ENCODE assay signal across 8 cellular contexts in the genomic region with DNA sequence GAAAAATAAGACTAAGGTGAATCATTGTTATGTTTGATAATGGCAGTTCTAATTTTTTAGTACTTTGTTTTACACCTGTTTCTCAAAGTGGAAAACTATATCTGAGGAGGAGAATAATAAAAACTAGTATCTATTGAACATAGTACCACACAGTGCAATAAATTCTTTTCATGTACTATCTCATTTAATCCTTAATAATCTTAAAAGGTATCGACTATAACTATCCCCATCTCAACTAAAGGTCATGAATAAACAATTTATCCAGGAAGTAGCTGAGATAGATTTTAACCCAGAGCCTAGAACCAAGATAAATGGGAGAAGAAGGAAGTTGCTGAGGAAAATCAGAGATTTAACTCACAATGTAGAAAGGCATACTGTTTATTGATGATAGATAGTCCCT. TPM values are rescaled to one million over a fixed set of nuclear protein-coding genes. Genes with fewer than 3 reads are reported as not detected.
DNase-seq lines count a peak whose midpoint lies in the region; TF ChIP-seq lines count a peak whose summit lies in the region.

No MANE protein-coding gene starts in this region.

- H3K27me3 ChIP-seq in BJ (ENCODE audit: control insufficient read depth, insufficient read depth, low read length) (no peaks in the 10 kb centered on the region), KMS-11 (ENCODE audit: insufficient read depth, low read depth) (no peaks in the 10 kb centered on the region), neural cell (ENCODE audit: insufficient read depth, low read depth, low read length) (no peaks in the 10 kb centered on the region)

- peaks cover 58% of the 10 kb centered on the region for H3K4me1 ChIP-seq in KMS-11 (ENCODE audit: low read depth, poor library complexity, severe bottlenecking)

- POLR2A ChIA-PET in BJ (lab: Charles Lee): no interaction called here

- no peak for TF ChIP-seq RAD21 in neural cell (conservative IDR thresholded peaks at IDR 0.05)

- no peaks in the 10 kb centered on the region for H3K36me3 ChIP-seq in BJ (ENCODE audit: control insufficient read depth, insufficient read depth, low read length)
- no peaks in the 10 kb centered on the region for H3K36me3 ChIP-seq in KMS-11 (ENCODE audit: insufficient read depth)
- H3K36me3 ChIP-seq in neural cell (ENCODE audit: insufficient read depth, low read length): no peaks in the 10 kb centered on the region

- H3K27ac ChIP-seq in KMS-11: no peak overlapping the region
- no peak overlapping the region for H3K27ac ChIP-seq in coronary artery
- no peak overlapping the region for H3K27ac ChIP-seq in neural cell (ENCODE audit: low read length)

- in situ Hi-C loops in GM13976 (cut with MboI; ENCODE audit: low sequenced_read_pairs, unreplicated experiment): no loop called here

- H2AFZ ChIP-seq in KMS-11 (ENCODE audit: low read depth) (no peak overlapping the region), neural cell (ENCODE audit: low read depth, low read length) (no peak overlapping the region)

- TF ChIP-seq CTCF in BJ (IDR thresholded peaks at IDR 0.05; ENCODE audit: insufficient read depth, low read depth, low read length): no peak
- TF ChIP-seq CTCF in KMS-11 (conservative IDR thresholded peaks at IDR 0.05; ENCODE audit: low read depth, low read length): no peak
- no peak for TF ChIP-seq CTCF in coronary artery (IDR thresholded peaks at IDR 0.05)
- TF ChIP-seq CTCF in neural cell (IDR thresholded peaks at IDR 0.05; ENCODE audit: poor library complexity, severe bottlenecking): no peak
- TF ChIP-seq CTCF in GM13976 (IDR thresholded peaks at IDR 0.05; ENCODE audit: borderline replicate concordance, control extremely low read depth, extremely low read depth, insufficient read depth, missing control alignments): no peak

- CTCF ChIA-PET in BJ (lab: Yijun Ruan, JAX): no interaction called here

- H4K20me1 ChIP-seq in KMS-11 (ENCODE audit: insufficient read depth) (0 out of 2 replicates have a peak, but pooled peaks cover 6% of the 10 kb centered on the region), neural cell (ENCODE audit: insufficient read depth) (no peaks in the 10 kb centered on the region)

- H3K79me2 ChIP-seq in KMS-11 (ENCODE audit: insufficient read depth, low read depth) (peaks cover 68% of the 10 kb centered on the region), neural cell (replicated peaks; ENCODE audit: insufficient read depth, low read length) (peaks cover 70% of the 10 kb centered on the region)

- no peaks in the 10 kb centered on the region for H3F3A ChIP-seq in neural cell (ENCODE audit: insufficient read depth, low read length, poor library complexity, severe bottlenecking)

- no peaks in the 10 kb centered on the region for H3K9me3 ChIP-seq in neural cell (ENCODE audit: low read length)

- H3K9ac ChIP-seq in KMS-11 (no peak overlapping the region), neural cell (ENCODE audit: low read length) (no peak overlapping the region)

- no peak for TF ChIP-seq EP300 in neural cell (conservative IDR thresholded peaks at IDR 0.05; ENCODE audit: poor library complexity, severe bottlenecking)

- no peaks in the 10 kb centered on the region for H3K9me2 ChIP-seq in neural cell (ENCODE audit: insufficient read depth, low read length)

- H3K4me2 ChIP-seq in KMS-11 (peak overlapping the region; percentile 14; the same call in 1 of the 2 replicates), neural cell (ENCODE audit: low read length) (peak overlapping the region; percentile 99)

- DNase-seq in BJ (ENCODE audit: low read depth) (no peak), coronary artery (ENCODE audit: low spot score) (no peak), islet precursor cell (no peak), GM13976 (ENCODE audit: low spot score) (no peak), COLO668 (lab: John Stamatoyannopoulos, UW; ENCODE audit: unreplicated experiment) (no peak), UCSD-AML1 (lab: John Stamatoyannopoulos, UW; ENCODE audit: unreplicated experiment) (no peak)

- H3K4me3 ChIP-seq in BJ (ENCODE audit: low read depth, low read length) (peak overlapping the region; percentile 87), KMS-11 (IDR thresholded peaks at IDR 0.05; ENCODE audit: insufficient read depth, low read depth, low read length) (no peak overlapping the region), coronary artery (peak overlapping the region; percentile 98), neural cell (ENCODE audit: low read length) (peak overlapping the region; percentile 95)

TF ChIP-seq in neural cell, 6 proteins besides CTCF, POLR2A, EP300 and RAD21:
- TF ChIP-seq POLR2AphosphoS5 (IDR thresholded peaks at IDR 0.05): no peak
- TF ChIP-seq, protein P1, sequence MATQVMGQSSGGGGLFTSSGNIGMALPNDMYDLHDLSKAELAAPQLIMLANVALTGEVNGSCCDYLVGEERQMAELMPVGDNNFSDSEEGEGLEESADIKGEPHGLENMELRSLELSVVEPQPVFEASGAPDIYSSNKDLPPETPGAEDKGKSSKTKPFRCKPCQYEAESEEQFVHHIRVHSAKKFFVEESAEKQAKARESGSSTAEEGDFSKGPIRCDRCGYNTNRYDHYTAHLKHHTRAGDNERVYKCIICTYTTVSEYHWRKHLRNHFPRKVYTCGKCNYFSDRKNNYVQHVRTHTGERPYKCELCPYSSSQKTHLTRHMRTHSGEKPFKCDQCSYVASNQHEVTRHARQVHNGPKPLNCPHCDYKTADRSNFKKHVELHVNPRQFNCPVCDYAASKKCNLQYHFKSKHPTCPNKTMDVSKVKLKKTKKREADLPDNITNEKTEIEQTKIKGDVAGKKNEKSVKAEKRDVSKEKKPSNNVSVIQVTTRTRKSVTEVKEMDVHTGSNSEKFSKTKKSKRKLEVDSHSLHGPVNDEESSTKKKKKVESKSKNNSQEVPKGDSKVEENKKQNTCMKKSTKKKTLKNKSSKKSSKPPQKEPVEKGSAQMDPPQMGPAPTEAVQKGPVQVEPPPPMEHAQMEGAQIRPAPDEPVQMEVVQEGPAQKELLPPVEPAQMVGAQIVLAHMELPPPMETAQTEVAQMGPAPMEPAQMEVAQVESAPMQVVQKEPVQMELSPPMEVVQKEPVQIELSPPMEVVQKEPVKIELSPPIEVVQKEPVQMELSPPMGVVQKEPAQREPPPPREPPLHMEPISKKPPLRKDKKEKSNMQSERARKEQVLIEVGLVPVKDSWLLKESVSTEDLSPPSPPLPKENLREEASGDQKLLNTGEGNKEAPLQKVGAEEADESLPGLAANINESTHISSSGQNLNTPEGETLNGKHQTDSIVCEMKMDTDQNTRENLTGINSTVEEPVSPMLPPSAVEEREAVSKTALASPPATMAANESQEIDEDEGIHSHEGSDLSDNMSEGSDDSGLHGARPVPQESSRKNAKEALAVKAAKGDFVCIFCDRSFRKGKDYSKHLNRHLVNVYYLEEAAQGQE (IDR thresholded peaks at IDR 0.05; ENCODE audit: borderline replicate concordance): no peak
- TF ChIP-seq SMC3 (conservative IDR thresholded peaks at IDR 0.05; ENCODE audit: poor library complexity): no peak
- no peak for TF ChIP-seq TAF1 (IDR thresholded peaks at IDR 0.05; ENCODE audit: low read depth)
- TF ChIP-seq MXI1 (conservative IDR thresholded peaks at IDR 0.05; ENCODE audit: poor library complexity, severe bottlenecking): no peak
- TF ChIP-seq EZH2 (IDR thresholded peaks at IDR 0.05; ENCODE audit: borderline replicate concordance, insufficient read depth, low read length, poor library complexity, severe bottlenecking): no peak

RNA-seq across cellular contexts. Expression of a gene that starts 2.5 kb away (rescaled TPM):
- polyA plus RNA-seq in BJ (2011; rRNA removed) (15.6 and 28.2 TPM in 2 replicates), neural cell (51.8 and 58.5 TPM in 2 replicates)
- 12.7 and 14.0 TPM in 2 replicates for polyA minus RNA-seq in BJ (2011; rRNA and poly(A)+ RNA removed)
- polyA minus RNA-seq in neural cell: 64.5 and 67.7 TPM in 2 replicates

RNA-seq across cellular contexts. Expression of a gene that starts 38.1 kb away (rescaled TPM):
- polyA plus RNA-seq in BJ (2011; rRNA removed) (not detected in 2 replicates), neural cell (0.48 and 0.87 TPM in 2 replicates)
- polyA minus RNA-seq in BJ (2011; rRNA and poly(A)+ RNA removed): not detected in 2 replicates
- 1.5 and 2.7 TPM in 2 replicates for polyA minus RNA-seq in neural cell
